In genomic region chr2:220961461-220961860, GRCh38 we compare ENCODE assay signal across 26 cellular contexts.
"Had no signal": no experiment of that assay in that cellular context is flagged by ENCODE, and none has a peak within 500 bp of the region (broad histone marks: within the 10 kb centered on the region; RNA-seq: fewer than 3 reads in every experiment).

No MANE protein-coding gene starts in this region.

- ATAC-seq: activated CD4-positive, CD25-positive, alpha-beta regulatory T cell treated with anti-CD3 and anti-CD28 coated beads, Interleukin-2, amount 50 U/mL, for 24 hours; activated CD8-positive, alpha-beta memory T cell treated with anti-CD3 and anti-CD28 coated beads, Interleukin-2, amount 10 ng/mL, durations not matched to agents 7 days and 5 days; activated CD8-positive, alpha-beta T cell treated with anti-CD3 and anti-CD28 coated beads, Interleukin-2, amount 10 ng/mL, durations not matched to agents 7 days and 5 days; activated naive CD8-positive, alpha-beta T cell treated with anti-CD3 and anti-CD28 coated beads, Interleukin-2, amount 50 U/mL, for 24 hours; effector memory CD8-positive, alpha-beta T cell; T-cell had no signal

- H3K27ac ChIP-seq: brain microvascular endothelial cell, esophagus muscularis mucosa, WERI-Rb-1 had no signal

- H3K9me3 ChIP-seq: esophagus muscularis mucosa had no signal

- H3K36me3 ChIP-seq: brain microvascular endothelial cell, esophagus muscularis mucosa, WERI-Rb-1 had no signal

- H3K4me3 ChIP-seq: esophagus muscularis mucosa had no signal

- H3K27me3 ChIP-seq: brain microvascular endothelial cell, esophagus muscularis mucosa had no signal

- DNase-seq: activated B cell treated with CpG ODN at 0.5 μM for 24 hours; activated CD4-positive, alpha-beta memory T cell treated with anti-CD3 and anti-CD28 coated beads for 36 hours; activated CD4-positive, alpha-beta T cell treated with anti-CD3 and anti-CD28 coated beads for 48 hours; activated CD4-positive, alpha-beta T cell treated with anti-CD3 and anti-CD28 coated beads, Interleukin-2, amount 50 U/mL, for 1 hour; activated CD8-positive, alpha-beta memory T cell treated with anti-CD3 and anti-CD28 coated beads, Interleukin-2, amount 10 ng/mL, durations not matched to agents 7 days and 5 days; activated CD8-positive, alpha-beta memory T cell treated with anti-CD3 and anti-CD28 coated beads, Interleukin-2, amount 50 U/mL, for 4 hours; activated CD8-positive, alpha-beta T cell treated with anti-CD3 and anti-CD28 coated beads, Interleukin-2, amount 10 ng/mL, durations not matched to agents 7 days and 5 days; activated effector memory CD4-positive, alpha-beta T cell treated with anti-CD3 and anti-CD28 coated beads, Interleukin-2, amount 50 U/mL, for 16 hours; activated naive CD4-positive, alpha-beta T cell treated with anti-CD3 and anti-CD28 coated beads for 36 hours; activated naive CD8-positive, alpha-beta T cell treated with anti-CD3 and anti-CD28 coated beads for 36 hours; activated naive CD8-positive, alpha-beta T cell treated with anti-CD3 and anti-CD28 coated beads, Interleukin-2, amount 50 U/mL, for 24 hours; activated T-cell treated with anti-CD3 and anti-CD28 coated beads, Interleukin-2, amount 50 U/mL, for 1 hour; activated T-cell treated with anti-CD3 and anti-CD28 coated beads, Interleukin-2, amount 50 U/mL, for 48 hours; brain microvascular endothelial cell; cortex of kidney; dermis blood vessel endothelial cell; effector CD4-positive, alpha-beta T cell; effector memory CD8-positive, alpha-beta T cell; erythroblast; foreskin melanocyte; head of caudate nucleus; T-cell; T-helper 9 cell; WERI-Rb-1 had no signal
